Comparison of ENCODE assay signal across 36 cellular contexts in the genomic region with DNA sequence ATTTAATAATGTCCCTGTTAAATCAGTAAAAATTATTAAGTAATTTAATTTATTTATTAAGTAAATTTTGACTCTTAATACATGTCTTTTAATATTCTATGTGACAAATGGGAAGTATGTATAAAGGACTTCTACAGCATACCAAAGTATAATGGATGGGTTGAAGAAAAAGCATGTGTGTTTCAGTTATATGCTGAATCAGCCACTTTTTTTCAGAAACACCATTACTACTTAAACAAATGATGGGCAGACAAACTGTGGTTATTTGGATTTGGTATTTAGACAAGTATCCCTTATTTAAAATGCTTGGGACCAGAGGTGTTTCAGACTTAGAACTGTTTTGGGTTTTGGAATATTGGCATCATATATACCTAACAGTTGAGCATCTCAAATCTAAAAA.
"Had no signal": no experiment of that assay in that cellular context is flagged by ENCODE, and none has a peak within 500 bp of the region (broad histone marks: within the 10 kb centered on the region; RNA-seq: fewer than 3 reads in every experiment).

No MANE protein-coding gene starts in this region.

- H3K27ac ChIP-seq: ascending aorta, cardiac muscle cell, VCaP had no signal

- H3K9me3 ChIP-seq: ascending aorta had no signal

- DNase-seq: activated B cell treated with CpG ODN at 0.5 μM for 24 hours; activated CD4-positive, alpha-beta memory T cell treated with anti-CD3 and anti-CD28 coated beads for 36 hours; activated CD4-positive, alpha-beta T cell treated with anti-CD3 and anti-CD28 coated beads for 4 hours; activated CD4-positive, alpha-beta T cell treated with anti-CD3 and anti-CD28 coated beads, Interleukin-2, amount 10 ng/mL, durations not matched to agents 24 days and 14 days; activated CD4-positive, alpha-beta T cell treated with anti-CD3 and anti-CD28 coated beads, Interleukin-2, amount 50 U/mL, for 1 hour; activated CD4-positive, alpha-beta T cell treated with anti-CD3 and anti-CD28 coated beads, Interleukin-2, amount 50 U/mL, for 4 hours; activated CD4-positive, CD25-positive, alpha-beta regulatory T cell treated with anti-CD3 and anti-CD28 coated beads, Interleukin-2, amount 50 U/mL, for 72 hours; activated CD8-positive, alpha-beta memory T cell treated with anti-CD3 and anti-CD28 coated beads, Interleukin-2, amount 50 U/mL, for 4 hours; activated CD8-positive, alpha-beta T cell treated with anti-CD3 and anti-CD28 coated beads for 36 hours; activated effector memory CD4-positive, alpha-beta T cell treated with anti-CD3 and anti-CD28 coated beads, Interleukin-2, amount 50 U/mL, for 16 hours; activated gamma-delta T cell treated with Interleukin-2 at 50 U/mL for 16 hours; activated naive CD4-positive, alpha-beta T cell; activated naive CD4-positive, alpha-beta T cell treated with anti-CD3 and anti-CD28 coated beads for 36 hours; activated naive CD4-positive, alpha-beta T cell treated with anti-CD3 and anti-CD28 coated beads, Interleukin-2, amount 50 U/mL, for 16 hours; activated naive CD8-positive, alpha-beta T cell treated with anti-CD3 and anti-CD28 coated beads, Interleukin-2, amount 10 ng/mL, durations not matched to agents 7 days and 5 days; activated naive CD8-positive, alpha-beta T cell treated with anti-CD3 and anti-CD28 coated beads, Interleukin-2, amount 50 U/mL, for 24 hours; activated T-cell treated with anti-CD3 and anti-CD28 coated beads for 4 hours; activated T-cell treated with anti-CD3 and anti-CD28 coated beads, Interleukin-2, amount 50 U/mL, for 1 hour; activated T-cell treated with anti-CD3 and anti-CD28 coated beads, Interleukin-2, amount 50 U/mL, for 48 hours; amygdala; anterior cingulate cortex; caudate nucleus; cerebellar nuclear complex; T-helper 2 cell; T-helper 9 cell had no signal

- H3K4me3 Mint-ChIP-seq: activated B cell treated with CpG ODN at 0.5 μM for 24 hours; activated CD4-positive, alpha-beta memory T cell treated with anti-CD3 and anti-CD28 coated beads for 36 hours; activated CD4-positive, alpha-beta T cell treated with anti-CD3 and anti-CD28 coated beads, Interleukin-2, amount 10 ng/mL, durations not matched to agents 24 days and 14 days; activated CD8-positive, alpha-beta T cell treated with anti-CD3 and anti-CD28 coated beads for 36 hours; activated naive CD4-positive, alpha-beta T cell treated with anti-CD3 and anti-CD28 coated beads for 36 hours; activated naive CD8-positive, alpha-beta T cell treated with anti-CD3 and anti-CD28 coated beads, Interleukin-2, amount 10 ng/mL, durations not matched to agents 7 days and 5 days; activated naive CD8-positive, alpha-beta T cell treated with anti-CD3 and anti-CD28 coated beads, Interleukin-2, amount 50 U/mL, for 24 hours; activated T-helper 17 cell treated with anti-CD3 and anti-CD28 coated beads, Interleukin-2, amount 50 U/mL, for 72 hours; brain; central memory CD8-positive, alpha-beta T cell; T-helper 1 cell treated with Interleukin-12 subunit alpha and Interleukin-12 subunit beta and Interleukin-4 antibody, amounts not matched to agents 30 μg/mL and 1 μg/mL, for 36 hours; T-helper 2 cell treated with Interferon-gamma antibody and Interleukin-4, amounts not matched to agents 5 μg/mL and 100 μg/mL, for 36 hours had no signal

- H3K27me3 ChIP-seq: ascending aorta, cardiac muscle cell had no signal

- H3K4me1 Mint-ChIP-seq: activated B cell treated with CpG ODN at 0.5 μM for 24 hours; activated CD4-positive, alpha-beta T cell treated with anti-CD3 and anti-CD28 coated beads, Interleukin-2, amount 10 ng/mL, durations not matched to agents 24 days and 14 days; activated naive CD8-positive, alpha-beta T cell treated with anti-CD3 and anti-CD28 coated beads, Interleukin-2, amount 50 U/mL, for 24 hours; activated T-helper 17 cell treated with anti-CD3 and anti-CD28 coated beads, Interleukin-2, amount 50 U/mL, for 72 hours; central memory CD8-positive, alpha-beta T cell had no signal

- H3K36me3 ChIP-seq: cardiac muscle cell had no signal

- H3K27ac Mint-ChIP-seq: activated B cell treated with CpG ODN at 0.5 μM for 24 hours; activated CD4-positive, alpha-beta memory T cell treated with anti-CD3 and anti-CD28 coated beads for 36 hours; activated CD4-positive, alpha-beta T cell treated with anti-CD3 and anti-CD28 coated beads, Interleukin-2, amount 10 ng/mL, durations not matched to agents 24 days and 14 days; activated CD8-positive, alpha-beta T cell treated with anti-CD3 and anti-CD28 coated beads for 36 hours; activated naive CD4-positive, alpha-beta T cell treated with anti-CD3 and anti-CD28 coated beads for 36 hours; activated naive CD4-positive, alpha-beta T cell treated with anti-CD3 and anti-CD28 coated beads, Interleukin-2, amount 50 U/mL, for 72 hours; activated naive CD8-positive, alpha-beta T cell treated with anti-CD3 and anti-CD28 coated beads, Interleukin-2, amount 10 ng/mL, durations not matched to agents 7 days and 5 days; activated naive CD8-positive, alpha-beta T cell treated with anti-CD3 and anti-CD28 coated beads, Interleukin-2, amount 50 U/mL, for 24 hours; activated T-helper 17 cell treated with anti-CD3 and anti-CD28 coated beads, Interleukin-2, amount 50 U/mL, for 72 hours; brain; T-helper 1 cell treated with Interleukin-12 subunit alpha and Interleukin-12 subunit beta and Interleukin-4 antibody, amounts not matched to agents 30 μg/mL and 1 μg/mL, for 36 hours; T-helper 2 cell treated with Interferon-gamma antibody and Interleukin-4, amounts not matched to agents 5 μg/mL and 100 μg/mL, for 36 hours had no signal

- ATAC-seq: activated CD8-positive, alpha-beta T cell treated with anti-CD3 and anti-CD28 coated beads for 36 hours; activated naive CD4-positive, alpha-beta T cell treated with anti-CD3 and anti-CD28 coated beads, Interleukin-2, amount 50 U/mL, for 72 hours; activated naive CD8-positive, alpha-beta T cell treated with anti-CD3 and anti-CD28 coated beads, Interleukin-2, amount 50 U/mL, for 24 hours; activated T-helper 17 cell treated with anti-CD3 and anti-CD28 coated beads, Interleukin-2, amount 50 U/mL, for 72 hours had no signal

- H3K27me3 Mint-ChIP-seq: activated B cell treated with CpG ODN at 0.5 μM for 24 hours; activated CD4-positive, alpha-beta memory T cell treated with anti-CD3 and anti-CD28 coated beads for 36 hours; activated CD4-positive, alpha-beta T cell treated with anti-CD3 and anti-CD28 coated beads, Interleukin-2, amount 10 ng/mL, durations not matched to agents 24 days and 14 days; activated CD8-positive, alpha-beta T cell treated with anti-CD3 and anti-CD28 coated beads for 36 hours; activated naive CD8-positive, alpha-beta T cell treated with anti-CD3 and anti-CD28 coated beads, Interleukin-2, amount 10 ng/mL, durations not matched to agents 7 days and 5 days; activated naive CD8-positive, alpha-beta T cell treated with anti-CD3 and anti-CD28 coated beads, Interleukin-2, amount 50 U/mL, for 24 hours; activated T-helper 17 cell treated with anti-CD3 and anti-CD28 coated beads, Interleukin-2, amount 50 U/mL, for 72 hours; brain; central memory CD8-positive, alpha-beta T cell had no signal

- H3K9me3 Mint-ChIP-seq: activated B cell treated with CpG ODN at 0.5 μM for 24 hours; activated CD4-positive, alpha-beta memory T cell treated with anti-CD3 and anti-CD28 coated beads for 36 hours; activated CD4-positive, alpha-beta T cell treated with anti-CD3 and anti-CD28 coated beads, Interleukin-2, amount 10 ng/mL, durations not matched to agents 24 days and 14 days; activated CD8-positive, alpha-beta T cell treated with anti-CD3 and anti-CD28 coated beads for 36 hours; activated naive CD4-positive, alpha-beta T cell treated with anti-CD3 and anti-CD28 coated beads for 36 hours; activated naive CD4-positive, alpha-beta T cell treated with anti-CD3 and anti-CD28 coated beads, Interleukin-2, amount 50 U/mL, for 72 hours; activated naive CD8-positive, alpha-beta T cell treated with anti-CD3 and anti-CD28 coated beads, Interleukin-2, amount 10 ng/mL, durations not matched to agents 7 days and 5 days; activated naive CD8-positive, alpha-beta T cell treated with anti-CD3 and anti-CD28 coated beads, Interleukin-2, amount 50 U/mL, for 24 hours; activated T-helper 17 cell treated with anti-CD3 and anti-CD28 coated beads, Interleukin-2, amount 50 U/mL, for 72 hours; brain; central memory CD8-positive, alpha-beta T cell; T-helper 1 cell treated with Interleukin-12 subunit alpha and Interleukin-12 subunit beta and Interleukin-4 antibody, amounts not matched to agents 30 μg/mL and 1 μg/mL, for 36 hours; T-helper 2 cell treated with Interferon-gamma antibody and Interleukin-4, amounts not matched to agents 5 μg/mL and 100 μg/mL, for 36 hours had no signal

- H3K4me3 ChIP-seq: ascending aorta, cardiac muscle cell had no signal

- FAIRE-seq: bronchial epithelial cell, TTC549 had no signal

- H3K4me1 ChIP-seq: ascending aorta had no signal
